ENCODE assay signal across 9 cellular contexts in the genomic region with DNA sequence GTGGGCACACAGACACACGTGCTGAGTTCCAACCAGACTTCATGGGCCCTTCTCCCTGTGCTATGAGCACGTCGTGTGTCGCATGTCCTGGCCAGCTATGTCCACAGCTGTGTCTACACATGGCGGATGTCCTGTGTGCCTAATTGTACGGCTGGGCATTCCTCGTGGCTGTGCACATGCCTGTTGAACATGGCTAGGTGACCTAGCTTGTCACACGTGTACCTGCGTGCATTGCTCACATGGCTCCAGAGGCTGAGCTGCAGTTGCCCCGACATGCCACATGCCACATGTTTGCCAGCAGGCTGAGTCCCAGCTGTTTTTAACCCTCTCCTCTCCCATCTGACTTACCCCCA. TPM values are rescaled to one million over a fixed set of nuclear protein-coding genes. Genes with fewer than 3 reads are reported as not detected.
A peak's percentile ranks its signal among the peaks of the same experiment; 100 is the strongest.
DNase-seq lines count a peak whose midpoint lies in the region; ATAC-seq and TF ChIP-seq lines count a peak whose summit lies in the region.
"Had no signal": no experiment of that assay in that cellular context is flagged by ENCODE, and none has a peak within 500 bp of the region (broad histone marks: within the 10 kb centered on the region; RNA-seq: fewer than 3 reads in every experiment).

No MANE protein-coding gene starts in this region.

- no peak for ATAC-seq in left ventricle myocardium superior

- intact Hi-C loops in left ventricle myocardium inferior (cut with micrococcal nuclease) = no loop called here
- intact Hi-C loops in left ventricle myocardium superior (cut with micrococcal nuclease) = no loop called here
- intact Hi-C loops in testis (cut with DNase I; ENCODE audit: low total_unique reads) = no loop called here

- H3K4me1 ChIP-seq in left ventricle myocardium inferior = peaks cover 34% of the 10 kb centered on the region
- peaks cover 25% of the 10 kb centered on the region for H3K4me1 ChIP-seq in adipocyte (ENCODE audit: control insufficient read depth, insufficient read depth, low read length)
- peaks cover 25% of the 10 kb centered on the region for H3K4me1 ChIP-seq in mesodermal cell (ENCODE audit: control insufficient read depth, insufficient read depth, low read length, poor library complexity, severe bottlenecking)
- peaks cover 11% of the 10 kb centered on the region for H3K4me1 ChIP-seq in testis

- TF ChIP-seq POLR2A in testis (IDR thresholded peaks at IDR 0.05) = no peak

- H3K4me3 ChIP-seq in left ventricle myocardium inferior (peak overlapping the region; percentile 72), adipocyte (ENCODE audit: low read length) (peak overlapping the region; percentile 86), mesodermal cell (ENCODE audit: extremely low read depth, insufficient read depth, low read length, poor library complexity, severe bottlenecking) (peak overlapping the region; percentile 32), foreskin fibroblast (ENCODE audit: low read depth in 1 of 2, low read length in 2 of 2) (no peak overlapping the region), testis (no peak overlapping the region)

- no peak for DNase-seq in left ventricle myocardium inferior
- no peak for DNase-seq in left ventricle myocardium superior
- no peak for DNase-seq in adipocyte (ENCODE audit: low read depth)
- no peak for DNase-seq in NCI-H1105 treated with DMSO at 0.1 percent for 48 hours (lab: John Stamatoyannopoulos, UW)
- no peak for DNase-seq in NCI-H226
- no peak for DNase-seq in foreskin fibroblast
- DNase-seq in testis = no peak
- DNase-seq: DMS79 treated with DMSO at 0.1 percent for 48 hours had no signal

- H3K27ac ChIP-seq in left ventricle myocardium inferior (replicated peaks) = peak overlapping the region; percentile 83
- H3K27ac ChIP-seq in mesodermal cell (ENCODE audit: low read depth, low read length, severe bottlenecking) = no peak overlapping the region
- H3K27ac ChIP-seq in testis = no peak overlapping the region

- H3K27me3 ChIP-seq in left ventricle myocardium inferior (ENCODE audit: low read depth) = no peaks in the 10 kb centered on the region
- peaks cover 7% of the 10 kb centered on the region for H3K27me3 ChIP-seq in adipocyte (replicated peaks; ENCODE audit: control insufficient read depth, insufficient read depth, low read length)
- H3K27me3 ChIP-seq in testis = no peaks in the 10 kb centered on the region

- H3K9me3 ChIP-seq in left ventricle myocardium inferior (replicated peaks) (no peaks in the 10 kb centered on the region), adipocyte (ENCODE audit: control insufficient read depth, low read length) (no peaks in the 10 kb centered on the region), mesodermal cell (ENCODE audit: control insufficient read depth, low read length) (no peaks in the 10 kb centered on the region), testis (no peaks in the 10 kb centered on the region)

- H3K9ac ChIP-seq in adipocyte (ENCODE audit: low read length) = peak overlapping the region; percentile 58

- H3K36me3 ChIP-seq in left ventricle myocardium inferior (no peaks in the 10 kb centered on the region), adipocyte (ENCODE audit: control insufficient read depth, insufficient read depth, low read length, severe bottlenecking) (no peaks in the 10 kb centered on the region), mesodermal cell (ENCODE audit: control insufficient read depth, insufficient read depth, low read length) (no peaks in the 10 kb centered on the region), testis (ENCODE audit: low read depth, missing control alignments) (no peaks in the 10 kb centered on the region)

- TF ChIP-seq CTCF in left ventricle myocardium inferior (IDR thresholded peaks at IDR 0.05; ENCODE audit: borderline replicate concordance) (no peak), foreskin fibroblast (IDR thresholded peaks at IDR 0.05; ENCODE audit: low read depth, low read length) (no peak), testis (IDR thresholded peaks at IDR 0.05) (no peak)

- 75 to 77% methylated on average over 10 of the region's 10 CpGs for WGBS in mesodermal cell (ENCODE audit: insufficient coverage in 2 of 2), 2 experiments
- 64 to 80% methylated on average over 3 to 10 of the region's 10 CpGs for WGBS in testis, 2 donors

RNA-seq across cellular contexts. Expression of a gene that starts 0.7 kb away (rescaled TPM):
- total RNA-seq in left ventricle myocardium inferior = 13.6 TPM
- 14.8 TPM for total RNA-seq in left ventricle myocardium superior
- 3.1 TPM for polyA plus RNA-seq in mesodermal cell (2013, experiment 1 of 2)
- 1.8 TPM for polyA plus RNA-seq in mesodermal cell (2013, experiment 2 of 2)
- 1 to 10 TPM; 4.6 to 9.0 TPM for total RNA-seq in testis
- 6.3 TPM for polyA plus RNA-seq in testis (ENCODE audit: insufficient read depth, low read depth, low replicate concordance)

RNA-seq across cellular contexts. Expression of a gene that starts 25.6 kb away (rescaled TPM):
- total RNA-seq in left ventricle myocardium inferior (13.4 TPM), left ventricle myocardium superior (12.7 TPM), testis (10 to 100 TPM; 40.4 to 45.4 TPM)
- 21.3 TPM for polyA plus RNA-seq in mesodermal cell (2013, experiment 1 of 2)
- 18.7 TPM for polyA plus RNA-seq in mesodermal cell (2013, experiment 2 of 2)
- polyA plus RNA-seq in testis (ENCODE audit: insufficient read depth, low read depth, low replicate concordance) = 51.6 TPM

RNA-seq across cellular contexts. Expression of a gene that starts 45.8 kb away (rescaled TPM):
- total RNA-seq in left ventricle myocardium inferior (150 TPM), left ventricle myocardium superior (173 TPM), testis (10 to 100 TPM; 19.1 to 37.6 TPM)
- polyA plus RNA-seq in mesodermal cell (2013, experiment 1 of 2) = not detected
- not detected for polyA plus RNA-seq in mesodermal cell (2013, experiment 2 of 2)
- polyA plus RNA-seq in testis (ENCODE audit: insufficient read depth, low read depth, low replicate concordance) = 55.6 TPM

Comparison
In these comparisons a context has a peak if more than half of its experiments do, and no peak if none do; other contexts are left out.
1. H3K4me3 ChIP-seq: peak in left ventricle myocardium inferior (single experiment), adipocyte (single experiment) and mesodermal cell (single experiment); none in foreskin fibroblast (0 of 2) and testis (0 of 2).